8 cellular contexts compared by ENCODE assay signal in genomic region chrX:120629667-120630537, GRCh38. TPM values are rescaled to one million over a fixed set of nuclear protein-coding genes. Genes with fewer than 3 reads are reported as not detected.
DNase-seq lines count a peak whose midpoint lies in the region; ATAC-seq and TF ChIP-seq lines count a peak whose summit lies in the region.

TSS of gene C1GALT1C1 (minus strand) at chrX:120630054. CDS start at chrX:120627166, 2,888 bp downstream.

- ATAC-seq in GM21576 (IDR thresholded peaks at IDR 0.05; ENCODE audit: unreplicated experiment) = peak; percentile 94
- ATAC-seq in PC-3 = peak; percentile 98

- POLR2A ChIA-PET in PC-3 (lab: Charles Lee; ENCODE audit: unreplicated experiment) = no interaction called here

- H4K20me1 ChIP-seq in PC-3 (ENCODE audit: low read length) = no peaks in the 10 kb centered on the region

- peak; percentile 79 for DNase-seq in DMS114 treated with DMSO at 0.1 percent for 48 hours (lab: John Stamatoyannopoulos, UW; ENCODE audit: unreplicated experiment)
- peak; percentile 94 for DNase-seq in PC-3
- DNase-seq in activated T-cell treated with anti-CD3 and anti-CD28 coated beads, Interleukin-2, amount 50 U/mL, for 1 hour = peak; percentile 90
- peak; percentile 95 to 96 for DNase-seq in erythroblast (lab: John Stamatoyannopoulos, UW)
- peak; percentile 89 for DNase-seq in stimulated activated CD8-positive, alpha-beta memory T cell treated with anti-CD3 and anti-CD28 coated beads, Interleukin-4, amount 100 ng/mL, for 48 hours

- H3K79me2 ChIP-seq in PC-3 (ENCODE audit: low read length) = peaks cover 37% of the 10 kb centered on the region

- H3K36me3 ChIP-seq in PC-3 (ENCODE audit: low read depth, low read length) = no peaks in the 10 kb centered on the region
- no peaks in the 10 kb centered on the region for H3K36me3 ChIP-seq in mucosa of rectum (ENCODE audit: control insufficient read depth in 2 of 2, insufficient read depth in 2 of 2, low read length in 2 of 2)

- no peaks in the 10 kb centered on the region for H3K9me2 ChIP-seq in PC-3 (replicated peaks; ENCODE audit: low read length)

- CTCF ChIA-PET in PC-3 (lab: Charles Lee) = no interaction called here

- peak within 1 kb of the TSS; percentile 78 for H3K9ac ChIP-seq in PC-3 (ENCODE audit: low read length)
- peak within 1 kb of the TSS; percentile 74 to 78 for H3K9ac ChIP-seq in mucosa of rectum (ENCODE audit: low read depth in 1 of 2, low read length in 2 of 2)

- TSS peak; percentile 62 for BruUV-seq in PC-3 (replicated peaks; lab: Mats Ljungman, UMichigan)

- TF ChIP-seq EP300 in Ishikawa (IDR thresholded peaks at IDR 0.05; ENCODE audit: borderline replicate concordance) = no peak

- peak within 1 kb of the TSS; percentile 96 for H3K4me2 ChIP-seq in PC-3 (ENCODE audit: low read length)

- TF ChIP-seq RAD21 in Ishikawa (IDR thresholded peaks at IDR 0.05; ENCODE audit: low read depth) = no peak

- TF ChIP-seq POLR2A in erythroblast (IDR thresholded peaks at IDR 0.05; ENCODE audit: low read length) = peak; percentile 86

- no peaks in the 10 kb centered on the region for H3K9me3 ChIP-seq in PC-3 (ENCODE audit: low read length)
- no peaks in the 10 kb centered on the region for H3K9me3 ChIP-seq in mucosa of rectum (ENCODE audit: control insufficient read depth in 2 of 2, low read length in 2 of 2)

- peak within 1 kb of the TSS; percentile 86 for H3K4me3 ChIP-seq in PC-3 (ENCODE audit: low read length)
- peak within 1 kb of the TSS; percentile 89 for H3K4me3 ChIP-seq in mucosa of rectum (ENCODE audit: low read length in 2 of 2)

- peak within 1 kb of the TSS; percentile 81 for H2AFZ ChIP-seq in PC-3 (ENCODE audit: low read length)

- intact Hi-C loops in PC-3 (cut with micrococcal nuclease) = loop anchor here (1.0 kb wide), 1 partner anchor 69 kb away; no protein-coding TSS in a partner anchor

- no peaks in the 10 kb centered on the region for H3F3A ChIP-seq in PC-3 (ENCODE audit: low read length, unreplicated experiment)

- H3K27ac ChIP-seq in PC-3 (ENCODE audit: low read length) (peak within 1 kb of the TSS; percentile 47), mucosa of rectum (ENCODE audit: low read depth in 2 of 2, low read length in 2 of 2) (peak within 1 kb of the TSS; percentile 90 to 92)

- H3K4me1 ChIP-seq in PC-3 (ENCODE audit: insufficient read depth, low read length) (peaks cover 12% of the 10 kb centered on the region), mucosa of rectum (ENCODE audit: control insufficient read depth in 2 of 2, insufficient read depth in 2 of 2, low read length in 2 of 2) (peaks cover 0 to 8% of the 10 kb centered on the region in 2 donors)

- H3K27me3 ChIP-seq in PC-3 (ENCODE audit: low read length) = no peaks in the 10 kb centered on the region
- H3K27me3 ChIP-seq in mucosa of rectum (ENCODE audit: control insufficient read depth in 2 of 2, insufficient read depth in 2 of 2, low read length in 2 of 2) = no peaks in the 10 kb centered on the region

- no peak; the same call in 1 of the 2 replicates for TF ChIP-seq CTCF in PC-3 (conservative IDR thresholded peaks at IDR 0.05; ENCODE audit: low read depth, low read length)

TF ChIP-seq in Ishikawa, 13 proteins besides CTCF, POLR2A, EP300 and RAD21:
- TF ChIP-seq TAF1 (IDR thresholded peaks at IDR 0.05; ENCODE audit: low read depth) (no peak), ZBTB7A (IDR thresholded peaks at IDR 0.05; ENCODE audit: low read depth) (peak; percentile 71; the same call in 1 of the 2 replicates), REST (IDR thresholded peaks at IDR 0.05; ENCODE audit: low read depth) (no peak), NFIC (IDR thresholded peaks at IDR 0.05) (no peak)
- TF ChIP-seq, protein P1, sequence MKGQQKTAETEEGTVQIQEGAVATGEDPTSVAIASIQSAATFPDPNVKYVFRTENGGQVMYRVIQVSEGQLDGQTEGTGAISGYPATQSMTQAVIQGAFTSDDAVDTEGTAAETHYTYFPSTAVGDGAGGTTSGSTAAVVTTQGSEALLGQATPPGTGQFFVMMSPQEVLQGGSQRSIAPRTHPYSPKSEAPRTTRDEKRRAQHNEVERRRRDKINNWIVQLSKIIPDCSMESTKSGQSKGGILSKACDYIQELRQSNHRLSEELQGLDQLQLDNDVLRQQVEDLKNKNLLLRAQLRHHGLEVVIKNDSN (IDR thresholded peaks at IDR 0.05) = 0 out of 2 replicates have a peak, but pooled peaks have one; percentile 6

RNA-seq across cellular contexts. Expression of gene C1GALT1C1, which starts in this region (rescaled TPM):
- 33.3 and 37.2 TPM in 2 replicates for total RNA-seq in PC-3 (2014; rRNA removed)

Comparison
In these comparisons a context has a peak if more than half of its experiments do, and no peak if none do; other contexts are left out.
1. Peak in every context shown above with its lines: DNase-seq, ATAC-seq, H3K4me3 ChIP-seq and H3K27ac ChIP-seq.